Comparison of ENCODE assay signal across 36 cellular contexts in genomic region chr15:50471072-50471471, GRCh38.
"Had no signal": no experiment of that assay in that cellular context is flagged by ENCODE, and none has a peak within 500 bp of the region (broad histone marks: within the 10 kb centered on the region; RNA-seq: fewer than 3 reads in every experiment).

No MANE protein-coding gene starts in this region.

- H3K9me3 ChIP-seq: ascending aorta had no signal

- H3K4me1 ChIP-seq: ascending aorta had no signal

- H3K4me3 ChIP-seq: ascending aorta, cardiac muscle cell had no signal

- ATAC-seq: activated CD8-positive, alpha-beta T cell treated with anti-CD3 and anti-CD28 coated beads for 36 hours; activated naive CD8-positive, alpha-beta T cell treated with anti-CD3 and anti-CD28 coated beads, Interleukin-2, amount 50 U/mL, for 24 hours had no signal

- FAIRE-seq: bronchial epithelial cell, TTC549 had no signal

- H3K27ac ChIP-seq: ascending aorta, cardiac muscle cell, VCaP had no signal

- H3K27me3 Mint-ChIP-seq: activated B cell treated with CpG ODN at 0.5 μM for 24 hours; activated CD4-positive, alpha-beta memory T cell treated with anti-CD3 and anti-CD28 coated beads for 36 hours; activated CD4-positive, alpha-beta T cell treated with anti-CD3 and anti-CD28 coated beads, Interleukin-2, amount 10 ng/mL, durations not matched to agents 24 days and 14 days; activated CD8-positive, alpha-beta T cell treated with anti-CD3 and anti-CD28 coated beads for 36 hours; activated naive CD4-positive, alpha-beta T cell treated with anti-CD3 and anti-CD28 coated beads, Interleukin-2, amount 10 ng/mL, durations not matched to agents 7 days and 5 days; activated naive CD4-positive, alpha-beta T cell treated with anti-CD3 and anti-CD28 coated beads, Interleukin-2, amount 50 U/mL, for 24 hours; activated naive CD8-positive, alpha-beta T cell; activated naive CD8-positive, alpha-beta T cell treated with anti-CD3 and anti-CD28 coated beads, Interleukin-2, amount 10 ng/mL, durations not matched to agents 7 days and 5 days; activated naive CD8-positive, alpha-beta T cell treated with anti-CD3 and anti-CD28 coated beads, Interleukin-2, amount 50 U/mL, for 24 hours; activated T-cell treated with anti-CD3 and anti-CD28 coated beads, Interleukin-2, amount 50 U/mL, for 24 hours; central memory CD8-positive, alpha-beta T cell had no signal

- H3K27ac Mint-ChIP-seq: activated B cell treated with CpG ODN at 0.5 μM for 24 hours; activated CD4-positive, alpha-beta T cell treated with anti-CD3 and anti-CD28 coated beads, Interleukin-2, amount 10 ng/mL, durations not matched to agents 24 days and 14 days; activated CD8-positive, alpha-beta T cell treated with anti-CD3 and anti-CD28 coated beads for 36 hours; activated naive CD4-positive, alpha-beta T cell treated with anti-CD3 and anti-CD28 coated beads, Interleukin-2, amount 10 ng/mL, durations not matched to agents 7 days and 5 days; activated naive CD4-positive, alpha-beta T cell treated with anti-CD3 and anti-CD28 coated beads, Interleukin-2, amount 50 U/mL, for 24 hours; activated naive CD8-positive, alpha-beta T cell; activated naive CD8-positive, alpha-beta T cell treated with anti-CD3 and anti-CD28 coated beads, Interleukin-2, amount 10 ng/mL, durations not matched to agents 7 days and 5 days; T-helper 1 cell treated with Interleukin-12 subunit alpha and Interleukin-12 subunit beta and Interleukin-4 antibody, amounts not matched to agents 30 μg/mL and 1 μg/mL, for 36 hours; T-helper 2 cell treated with Interferon-gamma antibody and Interleukin-4, amounts not matched to agents 5 μg/mL and 100 μg/mL, for 36 hours had no signal

- H3K27me3 ChIP-seq: ascending aorta, cardiac muscle cell had no signal

- H3K9me3 Mint-ChIP-seq: activated B cell treated with CpG ODN at 0.5 μM for 24 hours; activated CD4-positive, alpha-beta memory T cell treated with anti-CD3 and anti-CD28 coated beads for 36 hours; activated CD4-positive, alpha-beta T cell treated with anti-CD3 and anti-CD28 coated beads, Interleukin-2, amount 10 ng/mL, durations not matched to agents 24 days and 14 days; activated CD8-positive, alpha-beta T cell treated with anti-CD3 and anti-CD28 coated beads for 36 hours; activated naive CD4-positive, alpha-beta T cell treated with anti-CD3 and anti-CD28 coated beads, Interleukin-2, amount 10 ng/mL, durations not matched to agents 7 days and 5 days; activated naive CD4-positive, alpha-beta T cell treated with anti-CD3 and anti-CD28 coated beads, Interleukin-2, amount 50 U/mL, for 24 hours; activated naive CD8-positive, alpha-beta T cell treated with anti-CD3 and anti-CD28 coated beads, Interleukin-2, amount 10 ng/mL, durations not matched to agents 7 days and 5 days; activated naive CD8-positive, alpha-beta T cell treated with anti-CD3 and anti-CD28 coated beads, Interleukin-2, amount 50 U/mL, for 24 hours; activated T-cell treated with anti-CD3 and anti-CD28 coated beads, Interleukin-2, amount 50 U/mL, for 24 hours; activated T-helper 2 cell treated with anti-CD3 and anti-CD28 coated beads, Interferon-gamma antibody, Interleukin-2, Interleukin-4, amounts not matched to agents 10 μg/mL and 5 μg/mL and 100 μg/mL, durations not matched to agents 14 hours and 24 hours and 36 hours; brain; central memory CD8-positive, alpha-beta T cell; T-helper 1 cell treated with Interleukin-12 subunit alpha and Interleukin-12 subunit beta and Interleukin-4 antibody, amounts not matched to agents 30 μg/mL and 1 μg/mL, for 36 hours; T-helper 2 cell treated with Interferon-gamma antibody and Interleukin-4, amounts not matched to agents 5 μg/mL and 100 μg/mL, for 36 hours had no signal

- DNase-seq: activated B cell treated with CpG ODN at 0.5 μM for 24 hours; activated CD4-positive, alpha-beta memory T cell treated with anti-CD3 and anti-CD28 coated beads for 36 hours; activated CD4-positive, alpha-beta T cell treated with anti-CD3 and anti-CD28 coated beads for 4 hours; activated CD4-positive, alpha-beta T cell treated with anti-CD3 and anti-CD28 coated beads, Interleukin-2, amount 10 ng/mL, durations not matched to agents 24 days and 14 days; activated CD4-positive, alpha-beta T cell treated with anti-CD3 and anti-CD28 coated beads, Interleukin-2, amount 50 U/mL, for 1 hour; activated CD4-positive, alpha-beta T cell treated with anti-CD3 and anti-CD28 coated beads, Interleukin-2, amount 50 U/mL, for 4 hours; activated CD4-positive, CD25-positive, alpha-beta regulatory T cell treated with anti-CD3 and anti-CD28 coated beads, Interleukin-2, amount 50 U/mL, for 72 hours; activated CD8-positive, alpha-beta memory T cell treated with anti-CD3 and anti-CD28 coated beads, Interleukin-2, amount 50 U/mL, for 48 hours; activated CD8-positive, alpha-beta T cell treated with anti-CD3 and anti-CD28 coated beads for 36 hours; activated effector memory CD4-positive, alpha-beta T cell treated with Interleukin-2 at 50 U/mL for 16 hours; activated gamma-delta T cell; activated naive CD4-positive, alpha-beta T cell treated with anti-CD3 and anti-CD28 coated beads, Interleukin-2, amount 10 ng/mL, durations not matched to agents 7 days and 5 days; activated naive CD4-positive, alpha-beta T cell treated with Interleukin-2 at 50 U/mL for 16 hours; activated naive CD8-positive, alpha-beta T cell treated with anti-CD3 and anti-CD28 coated beads, Interleukin-2, amount 10 ng/mL, durations not matched to agents 7 days and 5 days; activated naive CD8-positive, alpha-beta T cell treated with anti-CD3 and anti-CD28 coated beads, Interleukin-2, amount 50 U/mL, for 24 hours; activated T-cell treated with anti-CD3 and anti-CD28 coated beads, Interleukin-2, amount 50 U/mL, for 24 hours; activated T-cell treated with anti-CD3 and anti-CD28 coated beads, Interleukin-2, amount 50 U/mL, for 48 hours; amygdala; anterior cingulate cortex; caudate nucleus; cerebellar nuclear complex; T-helper 1 cell; T-helper 2 cell; T-helper 9 cell had no signal

- H3K4me1 Mint-ChIP-seq: activated B cell treated with CpG ODN at 0.5 μM for 24 hours; activated naive CD4-positive, alpha-beta T cell treated with anti-CD3 and anti-CD28 coated beads, Interleukin-2, amount 10 ng/mL, durations not matched to agents 7 days and 5 days; activated naive CD4-positive, alpha-beta T cell treated with anti-CD3 and anti-CD28 coated beads, Interleukin-2, amount 50 U/mL, for 24 hours; brain had no signal

- H3K4me3 Mint-ChIP-seq: activated B cell treated with CpG ODN at 0.5 μM for 24 hours; activated CD4-positive, alpha-beta memory T cell treated with anti-CD3 and anti-CD28 coated beads for 36 hours; activated CD4-positive, alpha-beta T cell treated with anti-CD3 and anti-CD28 coated beads, Interleukin-2, amount 10 ng/mL, durations not matched to agents 24 days and 14 days; activated CD8-positive, alpha-beta T cell treated with anti-CD3 and anti-CD28 coated beads for 36 hours; activated naive CD4-positive, alpha-beta T cell treated with anti-CD3 and anti-CD28 coated beads, Interleukin-2, amount 10 ng/mL, durations not matched to agents 7 days and 5 days; activated naive CD4-positive, alpha-beta T cell treated with anti-CD3 and anti-CD28 coated beads, Interleukin-2, amount 50 U/mL, for 24 hours; activated naive CD8-positive, alpha-beta T cell; activated naive CD8-positive, alpha-beta T cell treated with anti-CD3 and anti-CD28 coated beads, Interleukin-2, amount 10 ng/mL, durations not matched to agents 7 days and 5 days; activated naive CD8-positive, alpha-beta T cell treated with anti-CD3 and anti-CD28 coated beads, Interleukin-2, amount 50 U/mL, for 24 hours; activated T-cell treated with anti-CD3 and anti-CD28 coated beads, Interleukin-2, amount 50 U/mL, for 24 hours; brain; central memory CD8-positive, alpha-beta T cell; T-helper 1 cell treated with Interleukin-12 subunit alpha and Interleukin-12 subunit beta and Interleukin-4 antibody, amounts not matched to agents 30 μg/mL and 1 μg/mL, for 36 hours; T-helper 2 cell treated with Interferon-gamma antibody and Interleukin-4, amounts not matched to agents 5 μg/mL and 100 μg/mL, for 36 hours had no signal
